Comparison of ENCODE assay signal across 17 cellular contexts in the genomic region with DNA sequence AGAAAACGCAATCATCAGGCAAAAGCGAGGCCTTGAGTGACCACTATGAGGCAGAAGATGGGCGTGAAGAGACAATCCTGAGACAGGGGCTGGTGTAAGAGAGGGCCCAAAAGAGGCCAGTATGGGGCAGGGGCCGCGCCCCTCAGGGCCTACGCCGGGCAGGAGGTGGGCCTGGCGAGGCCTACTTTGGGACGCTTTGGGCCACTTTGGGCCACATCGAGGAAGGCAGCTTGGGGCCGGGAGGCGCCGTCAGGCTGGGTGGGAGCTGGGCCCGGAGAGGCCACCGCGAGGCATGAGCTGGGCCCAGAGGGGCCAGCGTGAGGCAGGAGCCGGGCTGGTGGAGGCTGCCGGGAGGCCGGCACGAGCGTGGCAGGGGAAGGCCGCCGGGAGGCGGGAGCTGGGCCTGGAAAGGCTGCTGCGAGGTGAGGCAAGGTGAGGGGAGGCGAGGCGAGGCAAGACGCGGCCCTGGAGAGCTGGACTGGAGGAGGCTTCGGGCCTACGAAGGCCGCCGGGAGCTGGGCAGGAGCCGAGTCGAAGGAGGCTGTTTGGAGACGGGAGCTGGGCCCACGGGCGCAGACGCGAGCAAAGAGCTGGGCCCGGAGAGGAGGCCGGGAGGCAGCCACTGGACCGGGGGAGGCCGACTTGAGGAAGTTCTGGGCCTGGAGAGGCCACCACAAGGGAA.
"Had no signal": no experiment of that assay in that cellular context is flagged by ENCODE, and none has a peak within 500 bp of the region (broad histone marks: within the 10 kb centered on the region; RNA-seq: fewer than 3 reads in every experiment).

No MANE protein-coding gene starts in this region.

- DNase-seq: activated B cell treated with CpG ODN at 0.5 μM for 24 hours; activated CD4-positive, alpha-beta T cell treated with anti-CD3 and anti-CD28 coated beads for 48 hours; activated CD8-positive, alpha-beta memory T cell treated with anti-CD3 and anti-CD28 coated beads, Interleukin-2, amount 50 U/mL, for 4 hours; activated CD8-positive, alpha-beta T cell treated with anti-CD3 and anti-CD28 coated beads, Interleukin-2, amount 10 ng/mL, durations not matched to agents 7 days and 5 days; activated effector memory CD4-positive, alpha-beta T cell treated with anti-CD3 and anti-CD28 coated beads, Interleukin-2, amount 50 U/mL, for 16 hours; activated T-cell treated with anti-CD3 and anti-CD28 coated beads, Interleukin-2, amount 50 U/mL, for 48 hours; amygdala; body of pancreas; caudate nucleus; left ventricle myocardium inferior; mesendoderm; T-helper 17 cell had no signal

- H3K27ac ChIP-seq: body of pancreas, esophagus muscularis mucosa, hepatocyte, left ventricle myocardium inferior, vagina had no signal

- H3K9me3 ChIP-seq: body of pancreas, vagina had no signal

- H3K4me2 ChIP-seq: hepatocyte had no signal

- H3K79me2 ChIP-seq: hepatocyte had no signal

- H2AFZ ChIP-seq: hepatocyte had no signal

- H3K27ac Mint-ChIP-seq: activated B cell treated with CpG ODN at 0.5 μM for 24 hours; activated CD8-positive, alpha-beta T cell treated with anti-CD3 and anti-CD28 coated beads, Interleukin-2, amount 10 ng/mL, durations not matched to agents 7 days and 5 days; activated naive CD8-positive, alpha-beta T cell; T-helper 17 cell had no signal

- ATAC-seq: activated CD8-positive, alpha-beta T cell treated with anti-CD3 and anti-CD28 coated beads, Interleukin-2, amount 10 ng/mL, durations not matched to agents 7 days and 5 days; body of pancreas; T-helper 17 cell had no signal

- H3K27me3 ChIP-seq: body of pancreas, esophagus muscularis mucosa, hepatocyte, vagina had no signal

- H3K4me3 Mint-ChIP-seq: activated B cell treated with CpG ODN at 0.5 μM for 24 hours; activated CD8-positive, alpha-beta T cell treated with anti-CD3 and anti-CD28 coated beads, Interleukin-2, amount 10 ng/mL, durations not matched to agents 7 days and 5 days; activated naive CD8-positive, alpha-beta T cell; nephron; T-helper 17 cell had no signal

- H3K4me1 ChIP-seq: body of pancreas, esophagus muscularis mucosa, left ventricle myocardium inferior, vagina had no signal

- H3K27me3 Mint-ChIP-seq: activated B cell treated with CpG ODN at 0.5 μM for 24 hours; activated naive CD8-positive, alpha-beta T cell; T-helper 17 cell had no signal

- H3K4me1 Mint-ChIP-seq: activated B cell treated with CpG ODN at 0.5 μM for 24 hours, T-helper 17 cell had no signal

- H3K4me3 ChIP-seq: body of pancreas, esophagus muscularis mucosa, hepatocyte, left ventricle myocardium inferior, vagina had no signal
